In genomic region chr10:117217196-117217761, GRCh38 we compare ENCODE assay signal across 8 cellular contexts. TPM values are rescaled to one million over a fixed set of nuclear protein-coding genes. Genes with fewer than 3 reads are reported as not detected.
DNase-seq lines count a peak whose midpoint lies in the region; ATAC-seq and TF ChIP-seq lines count a peak whose summit lies in the region.

No MANE protein-coding gene starts in this region.

- no peak overlapping the region for H2BK120ac ChIP-seq in IMR-90 (ENCODE audit: low read depth, low read length)

- H3K4ac ChIP-seq in IMR-90 (ENCODE audit: low read depth, low read length): no peak overlapping the region

- peak overlapping the region; percentile 97 for H2AFZ ChIP-seq in IMR-90 (replicated peaks; ENCODE audit: low read length, poor library complexity)

- H4K20me1 ChIP-seq in BLaER1 (no peaks in the 10 kb centered on the region), IMR-90 (ENCODE audit: insufficient read depth, low read length) (no peaks in the 10 kb centered on the region)

- peak overlapping the region; percentile 58 for H3K4me3 ChIP-seq in BLaER1
- peak overlapping the region; percentile 34 for H3K4me3 ChIP-seq in IMR-90 (ENCODE audit: insufficient read depth, low read depth, low read length)
- H3K4me3 ChIP-seq in iPS-18c (ENCODE audit: insufficient read depth, low read depth, low read length): peak overlapping the region; percentile 71

- peaks cover 2% of the 10 kb centered on the region for H3K9me3 Mint-ChIP-seq in activated naive CD4-positive, alpha-beta T cell treated with anti-CD3 and anti-CD28 coated beads for 36 hours

- H3K4me3 Mint-ChIP-seq in activated naive CD4-positive, alpha-beta T cell treated with anti-CD3 and anti-CD28 coated beads for 36 hours: peak overlapping the region; percentile 70

- H2BK5ac ChIP-seq in IMR-90 (ENCODE audit: low read depth, low read length, poor library complexity, severe bottlenecking): no peak overlapping the region

- no peak overlapping the region for H3K14ac ChIP-seq in IMR-90 (replicated peaks; ENCODE audit: low read depth, low read length)

- WGBS in IMR-90 (ENCODE audit: extremely low coverage in 2 of 2, insufficient read length in 1 of 2), 2 experiments: 10% methylated on average over 11 of the region's 22 CpGs; no CpG with 5 or more reads in 1 of the 2 experiments

- BruUV-seq in IMR-90 (replicated peaks; lab: Mats Ljungman, UMichigan): no TSS peak

- H3K79me1 ChIP-seq in IMR-90 (ENCODE audit: low read depth in 1 of 2, low read length in 2 of 2): no peaks in the 10 kb centered on the region

- TF ChIP-seq CTCF in IMR-90 (conservative IDR thresholded peaks at IDR 0.05; ENCODE audit: low read depth, low read length): no peak

- H3K23ac ChIP-seq in IMR-90 (ENCODE audit: low read depth, low read length): no peak overlapping the region

- no peaks in the 10 kb centered on the region for H3K9me1 ChIP-seq in IMR-90 (ENCODE audit: insufficient read depth, low read length)

- H3K4me2 ChIP-seq in BLaER1 (peak overlapping the region; percentile 80), IMR-90 (ENCODE audit: low read depth, low read length) (peak overlapping the region; percentile 77)

- H3K36me3 ChIP-seq in BLaER1: no peaks in the 10 kb centered on the region
- no peaks in the 10 kb centered on the region for H3K36me3 ChIP-seq in IMR-90 (ENCODE audit: control insufficient read depth, insufficient read depth, low read length)

- no peaks in the 10 kb centered on the region for H3K4me1 Mint-ChIP-seq in activated naive CD4-positive, alpha-beta T cell treated with anti-CD3 and anti-CD28 coated beads for 36 hours (ENCODE audit: low read depth)

- no peak overlapping the region for H2BK20ac ChIP-seq in IMR-90 (ENCODE audit: low read depth, low read length)

- H3K27me3 ChIP-seq in BLaER1 (no peaks in the 10 kb centered on the region), IMR-90 (ENCODE audit: control insufficient read depth, insufficient read depth, low read length) (peaks cover 10% of the 10 kb centered on the region)

- H3K27me3 Mint-ChIP-seq in activated naive CD4-positive, alpha-beta T cell treated with anti-CD3 and anti-CD28 coated beads for 36 hours (ENCODE audit: low read depth): peaks cover 35% of the 10 kb centered on the region

- in situ Hi-C loops in IMR-90 (cut with MboI; ENCODE audit: low sequenced_read_pairs): loop anchor here (25.0 kb wide), 1 partner anchor 1020 kb away; no protein-coding TSS in a partner anchor

- H3K4me1 ChIP-seq in BLaER1: peaks cover 15% of the 10 kb centered on the region
- H3K4me1 ChIP-seq in IMR-90 (ENCODE audit: control insufficient read depth, insufficient read depth, low read length): no peaks in the 10 kb centered on the region

- intact Hi-C loops in IMR-90 (cut with micrococcal nuclease): loop anchor here (2.0 to 10.0 kb wide), 4 partner anchors 158 to 1024 kb away; partner anchors contain the start of gene PDZD8
- intact Hi-C loops in activated naive CD4-positive, alpha-beta T cell treated with anti-CD3 and anti-CD28 coated beads for 36 hours (cut with micrococcal nuclease): loop anchor here (1.0 to 5.0 kb wide), 5 partner anchors 103 to 1024 kb away; no protein-coding TSS in a partner anchor

- H2BK15ac ChIP-seq in IMR-90 (ENCODE audit: low read depth, low read length): no peak overlapping the region

- POLR2A ChIA-PET in IMR-90 (lab: Charles Lee; ENCODE audit: unreplicated experiment): no interaction called here

- H3K27ac Mint-ChIP-seq in activated naive CD4-positive, alpha-beta T cell treated with anti-CD3 and anti-CD28 coated beads for 36 hours: no peak overlapping the region

- H3K18ac ChIP-seq in IMR-90 (ENCODE audit: low read depth, low read length): no peak overlapping the region

- DNase-seq in IMR-90 (no peak), inferior parietal cortex (ENCODE audit: extremely low spot score) (no peak), DMS79 (lab: John Stamatoyannopoulos, UW) (no peak)
- peak; percentile 18 for DNase-seq in activated naive CD4-positive, alpha-beta T cell treated with anti-CD3 and anti-CD28 coated beads for 36 hours
- peak; percentile 28 for DNase-seq in stimulated activated CD8-positive, alpha-beta memory T cell treated with anti-CD3 and anti-CD28 coated beads, Interleukin-4, amount 100 ng/mL, for 48 hours

- dilution Hi-C loops in IMR-90 (cut with HindIII; ENCODE audit: low sequenced_read_pairs, unreplicated experiment): no loop called here

- H3K36me3 Mint-ChIP-seq in activated naive CD4-positive, alpha-beta T cell treated with anti-CD3 and anti-CD28 coated beads for 36 hours (ENCODE audit: low read depth): no peaks in the 10 kb centered on the region

- no peak overlapping the region for H4K5ac ChIP-seq in IMR-90 (ENCODE audit: low read depth, low read length)

- TF ChIP-seq POLR2A in IMR-90 (IDR thresholded peaks at IDR 0.05; ENCODE audit: low read depth, low read length): no peak

- TF ChIP-seq RAD21 in IMR-90 (IDR thresholded peaks at IDR 0.05; ENCODE audit: low read length): no peak

- H3K27ac ChIP-seq in BLaER1: no peak overlapping the region
- H3K27ac ChIP-seq in IMR-90 (ENCODE audit: insufficient read depth, low read length): no peak overlapping the region

- H4K91ac ChIP-seq in IMR-90 (ENCODE audit: insufficient read depth, low read depth, low read length): no peak overlapping the region

- H2AK9ac ChIP-seq in IMR-90 (replicated peaks; ENCODE audit: low read depth, low read length, poor library complexity): peak overlapping the region; percentile 85

- H3K9ac ChIP-seq in BLaER1 (no peak overlapping the region), IMR-90 (ENCODE audit: low read depth, low read length) (no peak overlapping the region)

- H4K8ac ChIP-seq in IMR-90 (ENCODE audit: low read depth in 2 of 2, low read length in 2 of 2): no peak overlapping the region

- H2AK5ac ChIP-seq in IMR-90 (ENCODE audit: low read depth, low read length): no peak overlapping the region

- peaks cover 9% of the 10 kb centered on the region for H3K9me3 ChIP-seq in BLaER1
- H3K9me3 ChIP-seq in IMR-90 (ENCODE audit: control insufficient read depth, insufficient read depth, low read length): no peaks in the 10 kb centered on the region
- peaks cover 8% of the 10 kb centered on the region for H3K9me3 ChIP-seq in iPS-18c (ENCODE audit: control insufficient read depth, insufficient read depth, low read length)

- CTCF ChIA-PET in IMR-90 (lab: Yijun Ruan, JAX): interaction anchor here (0.6 to 3.2 kb wide), 19 partner anchors 9 to 1242 kb away, joined by 3 to 37 read pairs (median 4); no protein-coding TSS in a partner anchor
- CTCF ChIA-PET in activated naive CD4-positive, alpha-beta T cell treated with anti-CD3 and anti-CD28 coated beads for 36 hours (lab: Charles Lee): interaction anchor here (0.7 to 3.7 kb wide), 56 partner anchors 10 to 1242 kb away, joined by 3 to 87 read pairs (median 4); partner anchors contain the start of genes KCNK18 and SLC18A2

- no peak overlapping the region for H3K56ac ChIP-seq in IMR-90 (ENCODE audit: extremely low read depth, insufficient read depth, low read length)

- peak; percentile 59 for ATAC-seq in GM19395 (IDR thresholded peaks at IDR 0.05; ENCODE audit: unreplicated experiment)
- ATAC-seq in IMR-90 (ENCODE audit: low read depth): peak; percentile 31

TF ChIP-seq in IMR-90, 13 proteins besides CTCF, POLR2A, EP300 and RAD21:
- no peak for TF ChIP-seq SMC3 (IDR thresholded peaks at IDR 0.05; ENCODE audit: low read depth, low read length)

RNA-seq across cellular contexts. Expression of gene KCNK18, which starts 20.0 kb away (rescaled TPM):
- not detected in 2 replicates for total RNA-seq in IMR-90 (2012; rRNA removed)
- not detected in 2 replicates for polyA plus RNA-seq in IMR-90 (2012; rRNA removed)
- polyA plus RNA-seq in IMR-90 (2012; cell fraction: cytosol; rRNA removed): not detected in 2 replicates
- not detected in 2 replicates for polyA plus RNA-seq in IMR-90 (2012; cell fraction: nucleus; rRNA removed; ENCODE audit: low replicate concordance)
- not detected for total RNA-seq in activated naive CD4-positive, alpha-beta T cell treated with anti-CD3 and anti-CD28 coated beads for 36 hours

RNA-seq across cellular contexts. Expression of gene SLC18A2, which starts 23.6 kb away (rescaled TPM):
- not detected in 2 replicates for total RNA-seq in IMR-90 (2012; rRNA removed)
- not detected in 2 replicates for polyA plus RNA-seq in IMR-90 (2012; rRNA removed)
- polyA plus RNA-seq in IMR-90 (2012; cell fraction: cytosol; rRNA removed): not detected in 2 replicates
- polyA plus RNA-seq in IMR-90 (2012; cell fraction: nucleus; rRNA removed; ENCODE audit: low replicate concordance): not detected in 2 replicates
- total RNA-seq in activated naive CD4-positive, alpha-beta T cell treated with anti-CD3 and anti-CD28 coated beads for 36 hours: not detected

Comparison
In these comparisons a context has a peak if more than half of its experiments do, and no peak if none do; other contexts are left out.
1. DNase-seq: peak in activated naive CD4-positive, alpha-beta T cell treated with anti-CD3 and anti-CD28 coated beads for 36 hours (single experiment) and stimulated activated CD8-positive, alpha-beta memory T cell treated with anti-CD3 and anti-CD28 coated beads, Interleukin-4, amount 100 ng/mL, for 48 hours (single experiment); none in IMR-90 (single experiment), inferior parietal cortex (single experiment) and DMS79 (single experiment).
2. Peak in every context shown above with its lines, with median percentiles within 50 percentile points of each other: H3K4me3 ChIP-seq.